Comparison of ENCODE assay signal across 10 cellular contexts in the genomic region with DNA sequence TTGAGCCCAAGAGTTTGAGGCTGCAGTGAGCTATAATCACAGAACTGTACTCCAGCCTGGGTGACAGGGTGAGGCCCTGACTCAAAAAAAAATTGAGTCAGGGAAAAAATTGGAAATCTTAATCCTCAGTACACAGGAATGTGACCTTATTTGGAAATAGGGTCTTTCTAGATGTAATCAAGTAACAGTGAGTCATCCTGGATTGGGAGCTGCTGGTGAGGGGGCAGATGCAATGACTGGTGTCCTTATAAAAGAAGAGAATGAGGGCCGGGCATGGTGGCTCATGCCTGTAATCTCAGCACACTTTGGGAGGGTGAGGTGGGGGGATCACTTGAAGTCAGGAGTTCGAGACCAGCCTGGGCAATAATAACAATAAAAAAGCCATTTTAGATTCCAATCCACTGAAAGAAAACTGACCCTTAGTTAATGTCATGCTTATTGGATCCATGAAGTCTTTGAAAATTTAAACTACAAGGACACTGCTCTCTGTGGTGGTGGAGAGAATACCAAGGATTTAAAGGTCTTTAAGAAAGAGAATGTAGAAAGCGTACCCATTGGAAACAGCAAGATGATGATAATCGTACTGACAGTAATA. TPM values are rescaled to one million over a fixed set of nuclear protein-coding genes. Genes with fewer than 3 reads are reported as not detected.
DNase-seq lines count a peak whose midpoint lies in the region; ATAC-seq and TF ChIP-seq lines count a peak whose summit lies in the region.
"Not testable (repeated sequence)": the region's sequence is repeated elsewhere in the genome, so short reads cannot be mapped to it uniquely, and the experiment has no call there.
"Had no signal": no experiment of that assay in that cellular context is flagged by ENCODE, and none has a peak within 500 bp of the region (broad histone marks: within the 10 kb centered on the region; RNA-seq: fewer than 3 reads in every experiment).

No MANE protein-coding gene starts in this region.

- TF ChIP-seq CTCF in cardiac fibroblast (IDR thresholded peaks at IDR 0.05; ENCODE audit: low read depth, low read length) = not testable (repeated sequence)

- H3K4me3 Mint-ChIP-seq in activated T-cell treated with anti-CD3 and anti-CD28 coated beads, Interleukin-2, amount 50 U/mL, for 72 hours = not testable (repeated sequence)

- not testable (repeated sequence) for H3K27ac Mint-ChIP-seq in activated T-cell treated with anti-CD3 and anti-CD28 coated beads, Interleukin-2, amount 50 U/mL, for 72 hours

- peak; percentile 86 for DNase-seq in EL
- peak; percentile 63 for DNase-seq in HT1080 (ENCODE audit: low read depth)
- DNase-seq in RKO (ENCODE audit: low spot score) = peak; percentile 77
- peak; percentile 10 to 27 for DNase-seq in activated T-cell treated with anti-CD3 and anti-CD28 coated beads, Interleukin-2, amount 50 U/mL, for 72 hours
- DNase-seq in cardiac fibroblast (ENCODE audit: low read depth in 2 of 2) = peak; percentile 24 to 65
- peak; percentile 10 for DNase-seq in fibroblast of the conjunctiva (ENCODE audit: low read depth)
- peak; percentile 58 for DNase-seq in renal cortical epithelial cell (ENCODE audit: low read depth)

- H3K27me3 Mint-ChIP-seq in activated T-cell treated with anti-CD3 and anti-CD28 coated beads, Interleukin-2, amount 50 U/mL, for 72 hours (ENCODE audit: low read depth) = not testable (repeated sequence)

- peaks cover 25% of the 10 kb centered on the region for H3K4me1 Mint-ChIP-seq in activated T-cell treated with anti-CD3 and anti-CD28 coated beads, Interleukin-2, amount 50 U/mL, for 72 hours (ENCODE audit: low read depth)

- not testable (repeated sequence) for ATAC-seq in activated T-cell treated with anti-CD3 and anti-CD28 coated beads, Interleukin-2, amount 50 U/mL, for 72 hours (replicated peaks in 1 of 2)

- not testable (repeated sequence) for H3K9me3 Mint-ChIP-seq in activated T-cell treated with anti-CD3 and anti-CD28 coated beads, Interleukin-2, amount 50 U/mL, for 72 hours

- H3K36me3 Mint-ChIP-seq in activated T-cell treated with anti-CD3 and anti-CD28 coated beads, Interleukin-2, amount 50 U/mL, for 72 hours (ENCODE audit: insufficient read depth in 2 of 2) = not testable (repeated sequence)

- not testable (repeated sequence) for H3K4me3 ChIP-seq in cardiac fibroblast (replicated peaks in 1 of 2; ENCODE audit: low read depth in 2 of 2, low read length in 2 of 2)

RNA-seq across cellular contexts. Expression of gene FAM90A1, which starts 19.6 kb away (rescaled TPM):
- total RNA-seq in HT1080 (2014; rRNA removed; shearing (Covaris generic)) = not detected in 2 replicates
- 0.02 TPM in 1 of 2 replicates, not detected in the other for polyA plus RNA-seq in HT1080 (2015; cell fraction: cytosol; rRNA removed)
- not detected in 2 replicates for polyA plus RNA-seq in HT1080 (2015; cell fraction: nucleus; rRNA removed)
- total RNA-seq in activated T-cell treated with anti-CD3 and anti-CD28 coated beads, Interleukin-2, amount 50 U/mL, for 72 hours = 1 to 10 TPM in 1 of 2 donors, under 1 TPM in 1; 0.67 to 1.3 TPM
- total RNA-seq in renal cortical epithelial cell = 0.10 TPM in 1 of 2 replicates, not detected in the other
- total RNA-seq: mononuclear cell, omental fat pad, pulmonary artery endothelial cell had no signal

Comparison
In these comparisons a context has a peak if more than half of its experiments do, and no peak if none do; other contexts are left out.
1. DNase-seq: peak in every context shown above with its lines; median percentile 86 in EL; 77 in RKO; 63 in HT1080; 58 in renal cortical epithelial cell; 44 in cardiac fibroblast; 18 in activated T-cell treated with anti-CD3 and anti-CD28 coated beads, Interleukin-2, amount 50 U/mL, for 72 hours; 10 in fibroblast of the conjunctiva.